In genomic region chr4:55237839-55238238, GRCh38 we compare ENCODE assay signal across 26 cellular contexts.
"Had no signal": no experiment of that assay in that cellular context is flagged by ENCODE, and none has a peak within 500 bp of the region (broad histone marks: within the 10 kb centered on the region; RNA-seq: fewer than 3 reads in every experiment).

No MANE protein-coding gene starts in this region.

- ATAC-seq: natural killer cell; psoas muscle; right cardiac atrium; right lobe of liver; stimulated activated effector memory CD8-positive, alpha-beta T cell treated with anti-CD3 and anti-CD28 coated beads, Interleukin-12 subunit alpha, Interleukin-12 subunit beta, amount 100 ng/mL, for 72 hours; stimulated activated naive B cell treated with anti-CD40 and anti-IgM and Interleukin-4, amounts not matched to agents 10 μg/mL and 1 μg/mL and 100 μg/mL, for 72 hours had no signal

- H3K36me3 ChIP-seq: neural progenitor cell, ovary, right lobe of liver, sigmoid colon, stomach, thoracic aorta, thyroid gland, tibial nerve, upper lobe of left lung, vagina had no signal

- H3K4me3 ChIP-seq: neural progenitor cell, ovary, psoas muscle, right lobe of liver, sigmoid colon, stomach, thoracic aorta, thyroid gland, tibial nerve, upper lobe of left lung, vagina had no signal

- H3K27ac ChIP-seq: neural progenitor cell, ovary, parathyroid adenoma, psoas muscle, right lobe of liver, sigmoid colon, stomach, thoracic aorta, thyroid gland, tibial nerve, upper lobe of left lung, vagina had no signal

- H3K9me3 ChIP-seq: ovary, right lobe of liver, thyroid gland, vagina had no signal

- H3K9ac ChIP-seq: neural progenitor cell, parathyroid adenoma had no signal

- H3K4me2 ChIP-seq: neural progenitor cell had no signal

- H3K27me3 ChIP-seq: neural progenitor cell, ovary, right lobe of liver, sigmoid colon, stomach, thyroid gland, tibial nerve, upper lobe of left lung, vagina had no signal

- DNase-seq: natural killer cell; occipital lobe; ovary; posterior cingulate gyrus; psoas muscle; right cardiac atrium; right lobe of liver; sigmoid colon; small intestine; stimulated activated CD4-positive, alpha-beta T cell treated with anti-CD3 and anti-CD28 coated beads, Interleukin-15, amount 100 ng/mL, for 24 hours; stimulated activated CD4-positive, alpha-beta T cell treated with anti-CD3 and anti-CD28 coated beads, Interleukin-2, amount 100 ng/mL, for 24 hours; stimulated activated CD4-positive, alpha-beta T cell treated with anti-CD3 and anti-CD28 coated beads, Interleukin-2, amount 100 ng/mL, for 48 hours; stimulated activated CD4-positive, alpha-beta T cell treated with anti-CD3 and anti-CD28 coated beads, Interleukin-4, amount 100 ng/mL, for 24 hours; stimulated activated naive B cell treated with anti-CD40 and anti-IgM and Interleukin-4, amounts not matched to agents 10 μg/mL and 1 μg/mL and 100 μg/mL, for 72 hours; stimulated activated naive CD4-positive, alpha-beta T cell treated with Interleukin-2 at 50 U/mL for 16 hours; stomach; thyroid gland; trophoblast cell; upper lobe of left lung had no signal

- H3K4me1 ChIP-seq: neural progenitor cell, parathyroid adenoma, psoas muscle, right lobe of liver, sigmoid colon, stomach, thyroid gland, tibial nerve, upper lobe of left lung, vagina had no signal

- FAIRE-seq: small intestine, urothelium cell line had no signal
